ENCODE assay signal across 19 cellular contexts in the genomic region with DNA sequence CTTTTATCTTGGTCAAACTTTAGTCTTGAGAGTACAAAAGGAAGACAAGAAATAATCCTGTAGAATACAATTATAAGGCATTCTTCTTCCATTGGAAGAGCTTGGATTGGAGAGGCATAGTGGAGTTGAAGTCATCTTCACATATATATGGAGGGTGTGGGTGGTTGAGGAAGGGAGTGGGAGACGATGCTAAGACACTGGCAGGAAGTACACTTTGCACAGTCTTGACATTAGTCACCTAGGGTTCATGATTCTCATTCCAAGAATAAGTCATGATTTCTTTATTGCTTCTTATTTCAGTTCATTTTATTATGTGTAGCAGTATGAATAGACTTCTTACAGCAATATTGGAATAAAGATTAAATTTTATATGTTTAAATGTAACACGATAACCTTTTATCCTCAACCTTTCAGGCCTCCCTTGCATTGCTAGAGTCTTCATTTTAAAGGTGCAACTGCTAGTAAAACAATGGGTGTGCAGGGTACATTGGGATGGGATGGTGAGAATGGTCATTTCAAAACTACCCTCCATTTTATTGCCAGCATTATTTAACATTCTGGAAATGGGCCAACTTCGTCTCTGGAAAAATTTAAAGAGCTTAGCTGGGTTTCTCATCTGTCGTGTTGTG. TPM values are rescaled to one million over a fixed set of nuclear protein-coding genes. Genes with fewer than 3 reads are reported as not detected.
DNase-seq lines count a peak whose midpoint lies in the region; ATAC-seq, FAIRE-seq and TF ChIP-seq lines count a peak whose summit lies in the region.
"Had no signal": no experiment of that assay in that cellular context is flagged by ENCODE, and none has a peak within 500 bp of the region (broad histone marks: within the 10 kb centered on the region; RNA-seq: fewer than 3 reads in every experiment).

No MANE protein-coding gene starts in this region.

- WGBS in GM12878 (ENCODE audit: insufficient coverage, insufficient replicate concordance, low lambda C conversion rate, missing lambda C conversion rate), result 38% methylated on average over 4 of the region's 4 CpGs
- WGBS in sigmoid colon, 2 donors, result 13 to 44% methylated on average over 4 of the region's 4 CpGs

- CTCF ChIA-PET in activated naive CD4-positive, alpha-beta T cell treated with anti-CD3 and anti-CD28 coated beads, Interleukin-2, amount 10 ng/mL, durations not matched to agents 7 days and 5 days (lab: Charles Lee), result no interaction called here
- CTCF ChIA-PET in HEK293 (lab: Yijun Ruan, JAX), result interaction anchor here (0.6 to 0.9 kb wide), 2 partner anchors 16 to 1661 kb away, joined by 5 read pairs; no protein-coding TSS in a partner anchor
- CTCF ChIA-PET in GM12878 (lab: Yijun Ruan, JAX), result no interaction called here

- peaks cover 8% of the 10 kb centered on the region for H3K4me1 Mint-ChIP-seq in activated naive CD4-positive, alpha-beta T cell treated with anti-CD3 and anti-CD28 coated beads, Interleukin-2, amount 10 ng/mL, durations not matched to agents 7 days and 5 days
- peaks cover 0 to 2% (median 0%) of the 10 kb centered on the region in 4 donors for H3K4me1 Mint-ChIP-seq in naive thymus-derived CD8-positive, alpha-beta T cell

- TF ChIP-seq EP300 in GM12878 (IDR thresholded peaks at IDR 0.05; ENCODE audit: borderline replicate concordance in 1 of 2, control insufficient read depth in 1 of 2, low read depth in 2 of 2, low read length in 2 of 2), result no peak
- TF ChIP-seq EP300 in sigmoid colon (IDR thresholded peaks at IDR 0.05), result no peak

- no peak overlapping the region for H2AFZ ChIP-seq in GM12878 (ENCODE audit: control insufficient read depth, low read depth, low read length)

- no peaks in the 10 kb centered on the region for H3K36me3 ChIP-seq in HEK293 (ENCODE audit: control insufficient read depth in 2 of 2, insufficient read depth in 1 of 2, low read length in 2 of 2)
- H3K36me3 ChIP-seq in GM12878 (ENCODE audit: control insufficient read depth in 2 of 2, insufficient read depth in 2 of 2, low read length in 1 of 2), result no peaks in the 10 kb centered on the region
- H3K36me3 ChIP-seq in sigmoid colon, result no peaks in the 10 kb centered on the region
- H3K36me3 ChIP-seq: ascending aorta, left lung had no signal

- H3K27ac Mint-ChIP-seq in activated naive CD4-positive, alpha-beta T cell treated with anti-CD3 and anti-CD28 coated beads, Interleukin-2, amount 10 ng/mL, durations not matched to agents 7 days and 5 days, result no peak overlapping the region
- no peak overlapping the region for H3K27ac Mint-ChIP-seq in naive thymus-derived CD8-positive, alpha-beta T cell

- H3K27ac ChIP-seq in HEK293 (ENCODE audit: extremely low read depth, low read depth, low read length) (no peak overlapping the region), GM12878 (ENCODE audit: control insufficient read depth, insufficient read depth) (no peak overlapping the region), sigmoid colon (peak overlapping the region; percentile 26 to 74 (median 36))
- H3K27ac ChIP-seq: ascending aorta, left lung had no signal

- TF ChIP-seq CTCF in HEK293 (tag by site-specific recombination; IDR thresholded peaks at IDR 0.05) (no peak), GM12878 (IDR thresholded peaks at IDR 0.05 in 2 of 3, conservative IDR thresholded peaks at IDR 0.05 in 1 of 3; ENCODE audit: control insufficient read depth in 2 of 3, extremely low read depth in 1 of 3, insufficient read depth in 1 of 3, low read depth in 3 of 3, low read length in 3 of 3) (no peak), sigmoid colon (IDR thresholded peaks at IDR 0.05) (no peak)

- TF ChIP-seq POLR2A in GM12878 (IDR thresholded peaks at IDR 0.05; ENCODE audit: low read depth, low read length) (no peak), sigmoid colon (IDR thresholded peaks at IDR 0.05) (no peak), erythroblast (IDR thresholded peaks at IDR 0.05; ENCODE audit: low read length) (no peak)

- no peaks in the 10 kb centered on the region for H3K36me3 Mint-ChIP-seq in activated naive CD4-positive, alpha-beta T cell treated with anti-CD3 and anti-CD28 coated beads, Interleukin-2, amount 10 ng/mL, durations not matched to agents 7 days and 5 days
- H3K36me3 Mint-ChIP-seq in naive thymus-derived CD8-positive, alpha-beta T cell, result no peaks in the 10 kb centered on the region

- RAD21 ChIA-PET in GM12878 (lab: Charles Lee; ENCODE audit: unreplicated experiment), result no interaction called here

- no peaks in the 10 kb centered on the region for H3K79me2 ChIP-seq in GM12878 (ENCODE audit: control insufficient read depth, insufficient read depth, low read length)

- H4K20me1 ChIP-seq in GM12878 (ENCODE audit: control insufficient read depth, insufficient read depth), result no peaks in the 10 kb centered on the region

- H3K9ac ChIP-seq in GM12878 (ENCODE audit: control insufficient read depth, insufficient read depth, low read length), result no peak overlapping the region

- POLR2A ChIA-PET in HEK293 (lab: Yijun Ruan, JAX), result no interaction called here
- POLR2A ChIA-PET in GM12878 (lab: Charles Lee), result no interaction called here
- POLR2A ChIA-PET in naive thymus-derived CD8-positive, alpha-beta T cell (lab: Charles Lee), result no interaction called here

- peak; percentile 48 for ATAC-seq in GM12878
- ATAC-seq in naive thymus-derived CD8-positive, alpha-beta T cell, result no peak
- ATAC-seq: left lung had no signal

- H3K9me3 ChIP-seq in HEK293 (ENCODE audit: control insufficient read depth, insufficient read depth, low read depth, low read length) (no peaks in the 10 kb centered on the region), GM12878 (replicated peaks; ENCODE audit: control insufficient read depth, insufficient read depth, low read length) (no peaks in the 10 kb centered on the region), sigmoid colon (no peaks in the 10 kb centered on the region)
- H3K9me3 ChIP-seq: ascending aorta, Caco-2, left lung had no signal

- intact Hi-C loops in GM12878 (cut with micrococcal nuclease; ENCODE audit: unreplicated experiment), result no loop called here
- intact Hi-C loops in sigmoid colon (cut with DNase I), result no loop called here

- no peak overlapping the region for H3K4me2 ChIP-seq in GM12878 (ENCODE audit: control insufficient read depth, insufficient read depth)

- no peak overlapping the region for H3K4me3 ChIP-seq in HEK293 (ENCODE audit: low read depth, low read length)
- no peak overlapping the region for H3K4me3 ChIP-seq in GM12878
- no peak overlapping the region for H3K4me3 ChIP-seq in sigmoid colon
- H3K4me3 ChIP-seq: ascending aorta, left lung had no signal

- peak; percentile 18 for DNase-seq in activated naive CD4-positive, alpha-beta T cell treated with Interleukin-2 at 50 U/mL for 16 hours
- no peak for DNase-seq in activated naive CD4-positive, alpha-beta T cell treated with anti-CD3 and anti-CD28 coated beads, Interleukin-2, amount 10 ng/mL, durations not matched to agents 7 days and 5 days
- DNase-seq in GM12878 (ENCODE audit: low read depth, low spot score) (no peak), sigmoid colon (no peak), erythroblast (lab: John Stamatoyannopoulos, UW) (no peak), DMS79 (lab: John Stamatoyannopoulos, UW) (no peak)
- DNase-seq in naive thymus-derived CD8-positive, alpha-beta T cell, result no peak
- DNase-seq: Caco-2, GF-D8, GOT3, IMR-90, left lung, NCI-H2081 treated with DMSO at 0.1 percent for 48 hours, NCI-H69, trophoblast cell had no signal

- BruUV-seq in GM12878 (replicated peaks; lab: Mats Ljungman, UMichigan), result no TSS peak

- SMC1A ChIA-PET in GM12878 (lab: Charles Lee; ENCODE audit: uncharacterized antibody, unreplicated experiment), result no interaction called here

- H3K27me3 ChIP-seq in GM12878 (replicated peaks in 1 of 2; ENCODE audit: control insufficient read depth in 2 of 2, insufficient read depth in 2 of 2, low read length in 1 of 2) (no peaks in the 10 kb centered on the region), sigmoid colon (no peaks in the 10 kb centered on the region)
- H3K27me3 ChIP-seq: ascending aorta, left lung had no signal

- TF ChIP-seq RAD21 in GM12878 (IDR thresholded peaks at IDR 0.05; ENCODE audit: insufficient read depth, low read depth, low read length), result no peak

- H3K4me3 Mint-ChIP-seq in activated naive CD4-positive, alpha-beta T cell treated with anti-CD3 and anti-CD28 coated beads, Interleukin-2, amount 10 ng/mL, durations not matched to agents 7 days and 5 days, result no peak overlapping the region
- no peak overlapping the region for H3K4me3 Mint-ChIP-seq in naive thymus-derived CD8-positive, alpha-beta T cell

- FAIRE-seq in GM12878 (lab: Jason Lieb, UNC), result no peak

- in situ Hi-C loops in GM12878 (cut with MboI), result no loop called here

- H3K4me1 ChIP-seq in HEK293 (ENCODE audit: control insufficient read depth, insufficient read depth, low read length), result peaks cover 2% of the 10 kb centered on the region; the same call in 1 of the 2 replicates
- no peaks in the 10 kb centered on the region for H3K4me1 ChIP-seq in GM12878 (ENCODE audit: control insufficient read depth, insufficient read depth, low read length)
- peaks cover 0 to 31% (median 21%) of the 10 kb centered on the region in 4 donors for H3K4me1 ChIP-seq in sigmoid colon
- H3K4me1 ChIP-seq: ascending aorta, Caco-2, left lung had no signal

- no peaks in the 10 kb centered on the region for H3K27me3 Mint-ChIP-seq in activated naive CD4-positive, alpha-beta T cell treated with anti-CD3 and anti-CD28 coated beads, Interleukin-2, amount 10 ng/mL, durations not matched to agents 7 days and 5 days
- peaks cover 0 to 6% (median 0%) of the 10 kb centered on the region in 5 donors for H3K27me3 Mint-ChIP-seq in naive thymus-derived CD8-positive, alpha-beta T cell

- no peaks in the 10 kb centered on the region for H3K9me3 Mint-ChIP-seq in activated naive CD4-positive, alpha-beta T cell treated with anti-CD3 and anti-CD28 coated beads, Interleukin-2, amount 10 ng/mL, durations not matched to agents 7 days and 5 days
- no peaks in the 10 kb centered on the region for H3K9me3 Mint-ChIP-seq in naive thymus-derived CD8-positive, alpha-beta T cell

RNA-seq across cellular contexts. Expression of a gene that starts 12.3 kb away (rescaled TPM):
- not detected in 2 replicates for total RNA-seq in GM12878 (2013; cell fraction: nucleolus; rRNA removed)
- not detected in 2 replicates for total RNA-seq in GM12878 (2014; rRNA removed)
- total RNA-seq in GM12878 (2014; rRNA removed; fragmentation: Illumina TruSeq; extraction: Trizol), result not detected in 2 replicates
- total RNA-seq in GM12878 (2021), result 0.46 and 0.53 TPM in 2 replicates
- polyA plus RNA-seq in GM12878 (2011; ENCODE audit: low read depth), result not detected
- not detected in 2 replicates for polyA plus RNA-seq in GM12878 (2011; rRNA removed)
- not detected in 2 replicates for polyA plus RNA-seq in GM12878 (2011; cell fraction: cytosol; rRNA removed)
- polyA plus RNA-seq in GM12878 (2011; cell fraction: nucleus; rRNA removed), result not detected in 2 replicates
- polyA plus RNA-seq in GM12878 (2012), result not detected in 2 replicates
- not detected in 2 replicates for polyA plus RNA-seq in GM12878 (2014; fragmentation: Illumina TruSeq; extraction: Trizol)
- not detected for polyA plus RNA-seq in GM12878 (2014; fragmentation: Nextera tagmentation; extraction: Ambion mirVana)
- not detected in 2 replicates for polyA plus RNA-seq in GM12878 (2014; rRNA removed)
- polyA plus RNA-seq in GM12878 (2016; fragmentation: Nextera tagmentation; extraction: Ambion mirVana), result not detected
- polyA minus RNA-seq in GM12878 (2011; rRNA and poly(A)+ RNA removed), result not detected in 2 replicates
- polyA minus RNA-seq in GM12878 (2011; cell fraction: cytosol; rRNA and poly(A)+ RNA removed), result not detected in 2 replicates
- not detected in 2 replicates for polyA minus RNA-seq in GM12878 (2011; cell fraction: nucleus; rRNA and poly(A)+ RNA removed)
- 10 to 100 TPM in 1 of 4 donors, 1 to 10 TPM in 3; 4.8 to 12.0 (median 7.6) TPM for total RNA-seq in sigmoid colon
- polyA plus RNA-seq in sigmoid colon, result 1,000 to 10,000 TPM in 1 of 3 donors, 100 to 1,000 TPM in 2; 326 to 1,079 (median 751) TPM
- not detected for total RNA-seq in naive thymus-derived CD8-positive, alpha-beta T cell
- not detected for polyA plus RNA-seq in naive thymus-derived CD8-positive, alpha-beta T cell
- total RNA-seq: fibroblast of lung, IMR-90, left lung, posterior vena cava had no signal
- polyA plus RNA-seq: fibroblast of lung, IMR-90 had no signal

Comparison
In these comparisons a context has a peak if more than half of its experiments do, and no peak if none do; other contexts are left out.
1. H3K27ac ChIP-seq: peak in sigmoid colon (4 of 4); none in HEK293 (single experiment) and GM12878 (single experiment).